ENCODE assay signal across 15 cellular contexts in genomic region chr21:33368576-33368975, GRCh38.
"Had no signal": no experiment of that assay in that cellular context is flagged by ENCODE, and none has a peak within 500 bp of the region (broad histone marks: within the 10 kb centered on the region; RNA-seq: fewer than 3 reads in every experiment).

No MANE protein-coding gene starts in this region.

- H3K36me3 Mint-ChIP-seq: natural killer cell had no signal

- DNase-seq: activated CD4-positive, alpha-beta T cell treated with anti-CD3 and anti-CD28 coated beads, Interleukin-2, amount 10 ng/mL, durations not matched to agents 24 days and 14 days; activated naive CD8-positive, alpha-beta T cell treated with anti-CD3 and anti-CD28 coated beads for 36 hours; amniotic stem cell; dermis blood vessel endothelial cell; effector memory CD4-positive, alpha-beta T cell; immature natural killer cell; mesendoderm; natural killer cell; stimulated activated CD4-positive, alpha-beta T cell treated with anti-CD3 and anti-CD28 coated beads, Interleukin-4, amount 100 ng/mL, for 4 hours; stimulated activated naive CD4-positive, alpha-beta T cell; T-helper 9 cell had no signal

- ATAC-seq: sciatic nerve had no signal

- H3K4me3 ChIP-seq: SK-N-MC, smooth muscle cell had no signal

- H3K4me3 Mint-ChIP-seq: activated CD4-positive, alpha-beta T cell treated with anti-CD3 and anti-CD28 coated beads, Interleukin-2, amount 10 ng/mL, durations not matched to agents 24 days and 14 days; activated naive CD8-positive, alpha-beta T cell treated with anti-CD3 and anti-CD28 coated beads for 36 hours; immature natural killer cell; natural killer cell had no signal

- H3K79me2 ChIP-seq: parathyroid adenoma had no signal

- H3K4me1 Mint-ChIP-seq: activated naive CD8-positive, alpha-beta T cell treated with anti-CD3 and anti-CD28 coated beads for 36 hours; immature natural killer cell; natural killer cell had no signal

- H2AFZ ChIP-seq: parathyroid adenoma had no signal

- H3K9ac ChIP-seq: parathyroid adenoma had no signal

- H3K4me2 ChIP-seq: smooth muscle cell had no signal

- H3K27me3 Mint-ChIP-seq: activated naive CD8-positive, alpha-beta T cell treated with anti-CD3 and anti-CD28 coated beads for 36 hours had no signal

- H3K27ac Mint-ChIP-seq: activated CD4-positive, alpha-beta T cell treated with anti-CD3 and anti-CD28 coated beads, Interleukin-2, amount 10 ng/mL, durations not matched to agents 24 days and 14 days; activated naive CD8-positive, alpha-beta T cell treated with anti-CD3 and anti-CD28 coated beads for 36 hours; immature natural killer cell; natural killer cell had no signal

- H3K4me1 ChIP-seq: parathyroid adenoma had no signal

- H3K27ac ChIP-seq: parathyroid adenoma, SK-N-MC had no signal
